In genomic region chr22:28442951-28443876, GRCh38 we compare ENCODE assay signal across 8 cellular contexts.
A peak's percentile ranks its signal among the peaks of the same experiment; 100 is the strongest.
DNase-seq lines count a peak whose midpoint lies in the region; ATAC-seq and TF ChIP-seq lines count a peak whose summit lies in the region.

No MANE protein-coding gene starts in this region.

- H3K36me3 ChIP-seq in OCI-LY7 (ENCODE audit: insufficient read depth, low read length) = no peaks in the 10 kb centered on the region

- CTCF ChIA-PET in OCI-LY7 (lab: Charles Lee; ENCODE audit: unreplicated experiment) = no interaction called here

- intact Hi-C loops in OCI-LY7 (cut with micrococcal nuclease; ENCODE audit: unreplicated experiment) = loop anchor here (5.0 kb wide), 1 partner anchor 421 kb away; no protein-coding TSS in a partner anchor
- intact Hi-C loops in left cardiac atrium (cut with DNase I) = loop anchor here in 1 of 2 donors (5.0 to 10.0 kb wide), 2 partner anchors 152 to 391 kb away; no protein-coding TSS in a partner anchor

- H3K4me1 ChIP-seq in OCI-LY7 (ENCODE audit: insufficient read depth, low read length, poor library complexity, severe bottlenecking) = no peaks in the 10 kb centered on the region

- no peak overlapping the region for H2AFZ ChIP-seq in OCI-LY7 (ENCODE audit: low read length)

- no peak overlapping the region for H3K27ac ChIP-seq in OCI-LY7 (ENCODE audit: low read depth, low read length, poor library complexity, severe bottlenecking)

- H3K9me3 ChIP-seq in OCI-LY7 (ENCODE audit: low read length) = no peaks in the 10 kb centered on the region

- DNase-seq in GF-D8 (lab: John Stamatoyannopoulos, UW) (peak; percentile 13), OCI-LY7 (ENCODE audit: low spot score) (peak; percentile 1), anterior cingulate cortex (lab: John Stamatoyannopoulos, UW) (peak in 55 of 58 donors; percentile 7 to 82 (median 52)), left cardiac atrium (peak; percentile 70), nucleus accumbens (lab: John Stamatoyannopoulos, UW) (peak in 53 of 56 donors; percentile 2 to 82 (median 43))

- ATAC-seq in left cardiac atrium (peak; percentile 86 to 89), GM19023 (IDR thresholded peaks at IDR 0.05; ENCODE audit: unreplicated experiment) (no peak), HG02678 (IDR thresholded peaks at IDR 0.05; ENCODE audit: unreplicated experiment) (no peak), GM18907 (IDR thresholded peaks at IDR 0.05; ENCODE audit: unreplicated experiment) (no peak)

- H3K79me2 ChIP-seq in OCI-LY7 (ENCODE audit: insufficient read depth, low read depth, low read length) = no peaks in the 10 kb centered on the region

- H4K20me1 ChIP-seq in OCI-LY7 (ENCODE audit: insufficient read depth, low read length) = no peaks in the 10 kb centered on the region; the same call in 1 of the 2 replicates

- no peaks in the 10 kb centered on the region for H3K9me2 ChIP-seq in OCI-LY7 (ENCODE audit: insufficient read depth, low read length)

- no TSS peak for BruUV-seq in OCI-LY7 (replicated peaks; lab: Mats Ljungman, UMichigan)

- no peak overlapping the region for H3K4me3 ChIP-seq in OCI-LY7 (ENCODE audit: low read depth, low read length, poor library complexity, severe bottlenecking)

- no peak for TF ChIP-seq CTCF in OCI-LY7 (conservative IDR thresholded peaks at IDR 0.05; ENCODE audit: low read length)

- POLR2A ChIA-PET in OCI-LY7 (lab: Charles Lee) = interaction anchor here (0.6 to 0.7 kb wide), 2 partner anchors 13 to 106 kb away, joined by 3 read pairs; no protein-coding TSS in a partner anchor

- no peak overlapping the region for H3K4me2 ChIP-seq in OCI-LY7 (ENCODE audit: low read length)

Comparison
In these comparisons a context has a peak if more than half of its experiments do, and no peak if none do; other contexts are left out.
1. DNase-seq: peak in every context shown above with its lines; median percentile 70 in left cardiac atrium; 52 in anterior cingulate cortex; 43 in nucleus accumbens; 13 in GF-D8; 1 in OCI-LY7.
2. ATAC-seq: peak in left cardiac atrium (2 of 2); none in GM19023 (single experiment), HG02678 (single experiment) and GM18907 (single experiment).